Comparison of ENCODE assay signal across 8 cellular contexts in the genomic region with DNA sequence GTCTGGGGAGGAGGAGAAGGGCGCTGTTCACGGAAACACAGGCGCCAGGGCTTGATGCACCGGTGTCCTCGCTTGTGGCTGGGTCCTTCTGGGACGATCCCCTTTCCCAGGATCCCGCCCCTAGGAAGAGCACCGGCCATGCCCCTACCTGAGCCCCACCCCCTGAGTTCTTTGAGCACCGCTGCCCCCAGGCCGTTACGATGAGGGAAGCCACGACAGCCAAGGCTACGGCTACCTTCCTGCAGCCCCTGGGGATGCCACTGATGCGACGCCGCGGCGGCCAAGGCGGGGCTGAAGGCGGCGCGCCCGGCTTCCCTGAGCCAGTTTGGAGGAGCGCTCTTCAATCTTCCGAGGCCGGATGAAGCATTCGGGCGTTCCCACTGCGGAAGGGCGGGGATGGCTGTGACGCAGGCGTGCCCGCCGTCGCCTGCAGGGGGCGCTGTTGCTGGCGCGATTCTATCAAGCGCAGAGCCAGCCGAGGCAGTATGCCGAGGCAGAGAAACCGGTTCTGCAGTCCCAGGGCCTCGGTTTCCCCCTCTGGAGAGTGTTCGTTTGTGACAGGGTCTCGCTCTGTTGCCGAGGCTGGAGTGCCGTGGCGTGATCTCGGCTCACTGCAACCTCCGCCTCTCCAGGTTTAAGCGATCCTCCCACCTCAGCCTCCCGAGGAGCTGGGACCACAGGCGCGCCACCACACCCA. TPM values are rescaled to one million over a fixed set of nuclear protein-coding genes. Genes with fewer than 3 reads are reported as not detected.
DNase-seq lines count a peak whose midpoint lies in the region; FAIRE-seq and TF ChIP-seq lines count a peak whose summit lies in the region.

No MANE protein-coding gene starts in this region.

- DNase-seq in COLO668 (lab: John Stamatoyannopoulos, UW; ENCODE audit: unreplicated experiment) (peak; percentile 79), HTR-8/SVneo (ENCODE audit: insufficient read length, low spot score) (peak; percentile 70), T follicular helper cell (ENCODE audit: low read depth) (peak; percentile 42), adrenal gland (peak in 5 of 7 donors; percentile 32 to 65 (median 35)), iPS DF 19.7 (ENCODE audit: low read depth, low spot score) (peak; percentile 54), NCI-H82 (lab: John Stamatoyannopoulos, UW) (no peak), GDM1 (lab: John Stamatoyannopoulos, UW) (no peak)

- no peaks in the 10 kb centered on the region for H3K27me3 ChIP-seq in adrenal gland
- peaks cover 51% of the 10 kb centered on the region for H3K27me3 ChIP-seq in skeletal muscle satellite cell (ENCODE audit: control insufficient read depth, insufficient read depth, low read length)

- intact Hi-C loops in adrenal gland (cut with DNase I), result no loop called here

- H3K27ac ChIP-seq in adrenal gland, result no peak overlapping the region

- peak overlapping the region; percentile 84 for H3K4me2 ChIP-seq in skeletal muscle satellite cell (ENCODE audit: low read length)

- no peak for TF ChIP-seq POLR2A in adrenal gland (IDR thresholded peaks at IDR 0.05)

- peak; percentile 35 to 70 (median 52) for TF ChIP-seq CTCF in adrenal gland (IDR thresholded peaks at IDR 0.05)

- FAIRE-seq in HTR-8/SVneo (lab: Jason Lieb, UNC), result no peak

- WGBS in adrenal gland, 4 donors, result 48 to 72% (median 60%) methylated on average over 17 to 54 of the region's 54 CpGs

- peak overlapping the region in 1 of 4 donors; percentile 6 for H3K4me3 ChIP-seq in adrenal gland
- peak overlapping the region; percentile 59 for H3K4me3 ChIP-seq in skeletal muscle satellite cell (ENCODE audit: low read length)

- H3K4me1 ChIP-seq in adrenal gland (replicated peaks in 1 of 2) (no peaks in the 10 kb centered on the region), skeletal muscle satellite cell (ENCODE audit: control insufficient read depth, insufficient read depth, low read length) (peaks cover 3% of the 10 kb centered on the region)

- H3K9me3 ChIP-seq in adrenal gland (replicated peaks in 1 of 3), result no peaks in the 10 kb centered on the region
- H3K9me3 ChIP-seq in skeletal muscle satellite cell (replicated peaks; ENCODE audit: low read length), result no peaks in the 10 kb centered on the region

- peaks cover 0 to 14% of the 10 kb centered on the region in 2 donors for H3K36me3 ChIP-seq in adrenal gland (replicated peaks in 1 of 2)
- H3K36me3 ChIP-seq in skeletal muscle satellite cell (ENCODE audit: insufficient read depth, low read length), result no peaks in the 10 kb centered on the region

- no peak overlapping the region for H3K9ac ChIP-seq in skeletal muscle satellite cell (ENCODE audit: low read depth, low read length)

RNA-seq across cellular contexts. Expression of a gene that starts 9.7 kb away (rescaled TPM):
- 10 to 100 TPM; 18.6 to 35.6 (median 22.0) TPM for total RNA-seq in adrenal gland
- 10 to 100 TPM; 11.9 to 81.1 (median 19.5) TPM for polyA plus RNA-seq in adrenal gland
- 0.76 and 1.1 TPM in 2 replicates for total RNA-seq in skeletal muscle satellite cell (2012; rRNA removed)

RNA-seq across cellular contexts. Expression of a gene that starts 31.9 kb away (rescaled TPM):
- total RNA-seq in adrenal gland, result not detected
- polyA plus RNA-seq in adrenal gland, result not detected
- total RNA-seq in skeletal muscle satellite cell (2012; rRNA removed), result not detected in 2 replicates

Comparison
In these comparisons a context has a peak if more than half of its experiments do, and no peak if none do; other contexts are left out.
1. DNase-seq: peak in COLO668 (single experiment), HTR-8/SVneo (single experiment), T follicular helper cell (single experiment), adrenal gland (5 of 7) and iPS DF 19.7 (single experiment); none in NCI-H82 (single experiment) and GDM1 (single experiment).